ENCODE assay signal across 8 cellular contexts in genomic region chr20:41136695-41137411, GRCh38. TPM values are rescaled to one million over a fixed set of nuclear protein-coding genes. Genes with fewer than 3 reads are reported as not detected.
DNase-seq lines count a peak whose midpoint lies in the region; ATAC-seq and TF ChIP-seq lines count a peak whose summit lies in the region.

No MANE protein-coding gene starts in this region.

- H3K36me3 ChIP-seq in OCI-LY7 (ENCODE audit: insufficient read depth, low read length) (no peaks in the 10 kb centered on the region), muscle layer of duodenum (ENCODE audit: control insufficient read depth in 1 of 2, insufficient read depth in 2 of 2, low read length in 2 of 2) (no peaks in the 10 kb centered on the region)

- POLR2A ChIA-PET in OCI-LY7 (lab: Charles Lee), result interaction anchor here (0.5 to 1.0 kb wide), 2 partner anchors 101 to 168 kb away, joined by 3 read pairs; no protein-coding TSS in a partner anchor

- no peak for TF ChIP-seq CTCF in GM20000 (IDR thresholded peaks at IDR 0.05; ENCODE audit: extremely low read depth, missing control alignments)
- no peak for TF ChIP-seq CTCF in OCI-LY7 (conservative IDR thresholded peaks at IDR 0.05; ENCODE audit: low read length)

- H3K9me3 ChIP-seq in OCI-LY7 (ENCODE audit: low read length), result no peaks in the 10 kb centered on the region
- H3K9me3 ChIP-seq in muscle layer of duodenum (ENCODE audit: control insufficient read depth in 1 of 2, low read length in 2 of 2), result no peaks in the 10 kb centered on the region

- intact Hi-C loops in OCI-LY7 (cut with micrococcal nuclease; ENCODE audit: unreplicated experiment), result loop anchor here (1.0 to 5.0 kb wide), 4 partner anchors 36 to 555 kb away; no protein-coding TSS in a partner anchor

- no peaks in the 10 kb centered on the region for H3K9me2 ChIP-seq in OCI-LY7 (ENCODE audit: insufficient read depth, low read length)

- H3K4me1 ChIP-seq in OCI-LY7 (ENCODE audit: insufficient read depth, low read length, poor library complexity, severe bottlenecking) (peaks cover 58% of the 10 kb centered on the region), muscle layer of duodenum (ENCODE audit: control insufficient read depth in 1 of 2, insufficient read depth in 2 of 2, low read length in 2 of 2) (peaks cover 4 to 39% of the 10 kb centered on the region in 2 donors)

- DNase-seq in COLO829 (ENCODE audit: low spot score) (peak; percentile 92), GM20000 (ENCODE audit: low spot score) (peak; percentile 96), HT1080 (ENCODE audit: low read depth) (peak; percentile 77), OCI-LY7 (ENCODE audit: low spot score) (peak; percentile 88)
- DNase-seq in activated T-cell treated with anti-CD3 and anti-CD28 coated beads, Interleukin-2, amount 50 U/mL, for 48 hours, result peak; percentile 90 to 93
- peak; percentile 63 to 71 for DNase-seq in stimulated activated CD8-positive, alpha-beta memory T cell treated with anti-CD3 and anti-CD28 coated beads, Interleukin-7, amount 100 ng/mL, for 1 hour (ENCODE audit: low read depth in 2 of 2)

- H3K4me3 ChIP-seq in OCI-LY7 (ENCODE audit: low read depth, low read length, poor library complexity, severe bottlenecking) (peak overlapping the region; percentile 74), muscle layer of duodenum (ENCODE audit: low read depth in 1 of 2, low read length in 2 of 2) (peak overlapping the region; percentile 60 to 82)

- H3K27me3 ChIP-seq in muscle layer of duodenum (ENCODE audit: low read depth, low read length), result no peaks in the 10 kb centered on the region

- CTCF ChIA-PET in OCI-LY7 (lab: Charles Lee; ENCODE audit: unreplicated experiment), result no interaction called here

- ATAC-seq in esophagus mucosa, result peak; percentile 76

- H2AFZ ChIP-seq in OCI-LY7 (ENCODE audit: low read length), result peak overlapping the region; percentile 54

- H3K27ac ChIP-seq in OCI-LY7 (ENCODE audit: low read depth, low read length, poor library complexity, severe bottlenecking), result peak overlapping the region; percentile 53
- no peak overlapping the region for H3K27ac ChIP-seq in muscle layer of duodenum (ENCODE audit: low read length)

- peak overlapping the region; percentile 65 for H3K4me2 ChIP-seq in OCI-LY7 (ENCODE audit: low read length)

- H3K79me2 ChIP-seq in OCI-LY7 (ENCODE audit: insufficient read depth, low read depth, low read length), result peaks cover 44% of the 10 kb centered on the region

- 0 out of 2 replicates have a peak, but pooled peaks cover under 1% of the 10 kb centered on the region for H4K20me1 ChIP-seq in OCI-LY7 (ENCODE audit: insufficient read depth, low read length)

- no TSS peak for BruUV-seq in OCI-LY7 (replicated peaks; lab: Mats Ljungman, UMichigan)

RNA-seq across cellular contexts. Expression of gene PLCG1, which starts 0.5 kb away (rescaled TPM):
- 55.5 and 72.1 TPM in 2 replicates for total RNA-seq in HT1080 (2014; rRNA removed; shearing (Covaris generic))
- 28.9 and 29.5 TPM in 2 replicates for polyA plus RNA-seq in HT1080 (2015; cell fraction: cytosol; rRNA removed)
- polyA plus RNA-seq in HT1080 (2015; cell fraction: nucleus; rRNA removed), result 186 and 188 TPM in 2 replicates
- total RNA-seq in OCI-LY7 (2014; rRNA removed; shearing (Covaris generic)), result 92.6 and 103 TPM in 2 replicates
- 121 TPM in 2 replicates for total RNA-seq in OCI-LY7 (2022)
- 27.1 TPM for total RNA-seq in esophagus mucosa
